ENCODE assay signal across 8 cellular contexts in genomic region chr11:8913961-8914660, GRCh38. TPM values are rescaled to one million over a fixed set of nuclear protein-coding genes. Genes with fewer than 3 reads are reported as not detected.
DNase-seq lines count a peak whose midpoint lies in the region; ATAC-seq, FAIRE-seq and TF ChIP-seq lines count a peak whose summit lies in the region.

No MANE protein-coding gene starts in this region.

- no peaks in the 10 kb centered on the region; a peak in 1 of 4 replicates for H3K27me3 ChIP-seq in GM12878 (replicated peaks in 1 of 2; ENCODE audit: control insufficient read depth in 2 of 2, insufficient read depth in 2 of 2, low read length in 1 of 2)

- H3K4me2 ChIP-seq in GM12878 (ENCODE audit: control insufficient read depth, insufficient read depth) = peak overlapping the region; percentile 91

- SMC1A ChIA-PET in GM12878 (lab: Charles Lee; ENCODE audit: uncharacterized antibody, unreplicated experiment) = interaction anchor here (0.8 to 2.8 kb wide), 9 partner anchors 23 to 216 kb away, joined by 3 to 77 read pairs (median 3); partner anchors contain the start of gene ASCL3

- CTCF ChIA-PET in GM12878 (lab: Yijun Ruan, JAX) = interaction anchor here (0.6 to 6.9 kb wide), 27 partner anchors 9 to 1395 kb away, joined by 3 to 196 read pairs (median 4); partner anchors contain the start of genes ASCL3, TMEM9B and ZNF143

- peak overlapping the region; percentile 43 for H3K27ac ChIP-seq in GM12878 (ENCODE audit: control insufficient read depth, insufficient read depth)

- ATAC-seq in GM12878 (peak; percentile 50), HG03045 (IDR thresholded peaks at IDR 0.05; ENCODE audit: unreplicated experiment) (no peak), HG03432 (IDR thresholded peaks at IDR 0.05; ENCODE audit: unreplicated experiment) (no peak)

- peaks cover 0 to 19% of the 10 kb centered on the region in 2 experiments; a peak in 3 of 4 replicates for H3K36me3 ChIP-seq in GM12878 (ENCODE audit: control insufficient read depth in 2 of 2, insufficient read depth in 2 of 2, low read length in 1 of 2)

- H4K20me1 ChIP-seq in GM12878 (ENCODE audit: control insufficient read depth, insufficient read depth) = no peaks in the 10 kb centered on the region

- RAD21 ChIA-PET in GM12878 (lab: Charles Lee; ENCODE audit: unreplicated experiment) = interaction anchor here (0.7 to 5.8 kb wide), 9 partner anchors 25 to 593 kb away, joined by 3 to 97 read pairs (median 4); a partner anchor contains a TSS

- TF ChIP-seq POLR2A in GM12878 (IDR thresholded peaks at IDR 0.05; ENCODE audit: low read depth, low read length) = no peak

- H3K4me3 ChIP-seq in Jurkat, Clone E6-1 (ENCODE audit: low read length) = no peak overlapping the region
- H3K4me3 ChIP-seq in GM12878 = peak overlapping the region; percentile 23; the same call in 1 of the 2 replicates

- no peaks in the 10 kb centered on the region for H3K9me3 ChIP-seq in GM12878 (replicated peaks; ENCODE audit: control insufficient read depth, insufficient read depth, low read length)

- peak; percentile 84 for TF ChIP-seq RAD21 in GM12878 (IDR thresholded peaks at IDR 0.05; ENCODE audit: insufficient read depth, low read depth, low read length)

- no peak for FAIRE-seq in GM12878 (lab: Jason Lieb, UNC)

- peak overlapping the region; percentile 49 for H3K9ac ChIP-seq in GM12878 (ENCODE audit: control insufficient read depth, insufficient read depth, low read length)

- H2AFZ ChIP-seq in GM12878 (ENCODE audit: control insufficient read depth, low read depth, low read length) = peak overlapping the region; percentile 82

- POLR2A ChIA-PET in GM12878 (lab: Charles Lee) = interaction anchor here (1.0 kb wide), 1 partner anchor 46 kb away, joined by 5 read pairs; no protein-coding TSS in a partner anchor

- TF ChIP-seq EP300 in GM12878 (IDR thresholded peaks at IDR 0.05; ENCODE audit: borderline replicate concordance in 1 of 2, control insufficient read depth in 1 of 2, low read depth in 2 of 2, low read length in 2 of 2) = no peak

- peaks cover 16% of the 10 kb centered on the region for H3K4me1 ChIP-seq in GM12878 (ENCODE audit: control insufficient read depth, insufficient read depth, low read length)

- BruUV-seq in GM12878 (replicated peaks; lab: Mats Ljungman, UMichigan) = TSS peak; percentile 15

- peaks cover 8% of the 10 kb centered on the region for H3K79me2 ChIP-seq in GM12878 (ENCODE audit: control insufficient read depth, insufficient read depth, low read length)

- WGBS in GM12878 (ENCODE audit: insufficient coverage, insufficient replicate concordance, low lambda C conversion rate, missing lambda C conversion rate) = 2% methylated on average over 9 of the region's 9 CpGs

- peak; percentile 42 for DNase-seq in Daoy (ENCODE audit: low read depth)
- peak; percentile 42 for DNase-seq in Jurkat, Clone E6-1 (ENCODE audit: low read depth, low spot score)
- peak in 3 of 5 donors; percentile 23 to 39 (median 24) for DNase-seq in T-helper 1 cell
- DNase-seq in GM12878 (ENCODE audit: low read depth, low spot score) = no peak
- peak; percentile 38 for DNase-seq in kidney tubule cell (ENCODE audit: low spot score)
- peak; percentile 14 for DNase-seq in stimulated activated CD8-positive, alpha-beta memory T cell treated with anti-CD3 and anti-CD28 coated beads, Interleukin-12 subunit alpha, Interleukin-12 subunit beta, amount 100 ng/mL, for 1 hour (ENCODE audit: low read depth)

- in situ Hi-C loops in GM12878 (cut with MboI) = no loop called here

- TF ChIP-seq CTCF in GM12878 (IDR thresholded peaks at IDR 0.05 in 2 of 3, conservative IDR thresholded peaks at IDR 0.05 in 1 of 3; ENCODE audit: control insufficient read depth in 2 of 3, extremely low read depth in 1 of 3, insufficient read depth in 1 of 3, low read depth in 3 of 3, low read length in 3 of 3) = peak; percentile 80 to 83 (median 83)

- intact Hi-C loops in GM12878 (cut with micrococcal nuclease; ENCODE audit: unreplicated experiment) = loop anchor here (1.0 to 5.0 kb wide), 4 partner anchors 45 to 227 kb away; no protein-coding TSS in a partner anchor

RNA-seq across cellular contexts. Expression of gene AKIP1, which starts 3.1 kb away (rescaled TPM):
- total RNA-seq in Daoy (2014; rRNA removed; shearing (Covaris generic)) = 31.6 and 40.3 TPM in 2 replicates
- polyA plus RNA-seq in Jurkat, Clone E6-1 (2012; ENCODE audit: insufficient read depth, insufficient read length) = 38.8 TPM
- 12.3 and 18.0 TPM in 2 replicates for total RNA-seq in GM12878 (2013; cell fraction: nucleolus; rRNA removed)
- 31.7 and 36.5 TPM in 2 replicates for total RNA-seq in GM12878 (2014; rRNA removed)
- total RNA-seq in GM12878 (2014; rRNA removed; fragmentation: Illumina TruSeq; extraction: Trizol) = 21.5 and 23.3 TPM in 2 replicates
- 27.1 and 30.4 TPM in 2 replicates for total RNA-seq in GM12878 (2021)
- 12.8 TPM for polyA plus RNA-seq in GM12878 (2011; ENCODE audit: low read depth)
- 30.7 and 33.1 TPM in 2 replicates for polyA plus RNA-seq in GM12878 (2011; rRNA removed)
- polyA plus RNA-seq in GM12878 (2011; cell fraction: cytosol; rRNA removed) = 29.6 and 30.8 TPM in 2 replicates
- polyA plus RNA-seq in GM12878 (2011; cell fraction: nucleus; rRNA removed) = 10.6 and 12.4 TPM in 2 replicates
- polyA plus RNA-seq in GM12878 (2012) = 16.5 and 19.9 TPM in 2 replicates
- polyA plus RNA-seq in GM12878 (2014; fragmentation: Illumina TruSeq; extraction: Trizol) = 22.1 and 30.6 TPM in 2 replicates
- polyA plus RNA-seq in GM12878 (2014; fragmentation: Nextera tagmentation; extraction: Ambion mirVana) = 10 to 100 TPM in 1 of 2 experiments, 1 to 10 TPM in 1; 5.1 to 14.7 TPM
- polyA plus RNA-seq in GM12878 (2014; rRNA removed) = 32.0 and 36.2 TPM in 2 replicates
- polyA plus RNA-seq in GM12878 (2016; fragmentation: Nextera tagmentation; extraction: Ambion mirVana) = 10 to 100 TPM; 38.0 to 38.9 TPM
- polyA minus RNA-seq in GM12878 (2011; rRNA and poly(A)+ RNA removed) = 8.7 and 9.1 TPM in 2 replicates
- polyA minus RNA-seq in GM12878 (2011; cell fraction: cytosol; rRNA and poly(A)+ RNA removed) = 10.3 and 15.2 TPM in 2 replicates
- 3.6 and 6.6 TPM in 2 replicates for polyA minus RNA-seq in GM12878 (2011; cell fraction: nucleus; rRNA and poly(A)+ RNA removed)

RNA-seq across cellular contexts. Expression of gene C11orf16, which starts 18.6 kb away (rescaled TPM):
- not detected in 2 replicates for total RNA-seq in Daoy (2014; rRNA removed; shearing (Covaris generic))
- 1.7 TPM for polyA plus RNA-seq in Jurkat, Clone E6-1 (2012; ENCODE audit: insufficient read depth, insufficient read length)
- total RNA-seq in GM12878 (2013; cell fraction: nucleolus; rRNA removed) = not detected in 2 replicates
- total RNA-seq in GM12878 (2014; rRNA removed) = not detected in 2 replicates
- total RNA-seq in GM12878 (2014; rRNA removed; fragmentation: Illumina TruSeq; extraction: Trizol) = not detected in 2 replicates
- not detected in 2 replicates for total RNA-seq in GM12878 (2021)
- polyA plus RNA-seq in GM12878 (2011; ENCODE audit: low read depth) = not detected
- not detected in 2 replicates for polyA plus RNA-seq in GM12878 (2011; rRNA removed)
- not detected in 2 replicates for polyA plus RNA-seq in GM12878 (2011; cell fraction: cytosol; rRNA removed)
- not detected in 2 replicates for polyA plus RNA-seq in GM12878 (2011; cell fraction: nucleus; rRNA removed)
- not detected in 2 replicates for polyA plus RNA-seq in GM12878 (2012)
- polyA plus RNA-seq in GM12878 (2014; fragmentation: Illumina TruSeq; extraction: Trizol) = not detected in 2 replicates
- polyA plus RNA-seq in GM12878 (2014; fragmentation: Nextera tagmentation; extraction: Ambion mirVana) = under 1 TPM in 1 of 2 experiments, not detected in 1; 0.05 TPM
- not detected in 2 replicates for polyA plus RNA-seq in GM12878 (2014; rRNA removed)
- under 1 TPM; 0.32 to 0.39 TPM for polyA plus RNA-seq in GM12878 (2016; fragmentation: Nextera tagmentation; extraction: Ambion mirVana)
- not detected in 2 replicates for polyA minus RNA-seq in GM12878 (2011; rRNA and poly(A)+ RNA removed)
- not detected in 2 replicates for polyA minus RNA-seq in GM12878 (2011; cell fraction: cytosol; rRNA and poly(A)+ RNA removed)
- not detected in 2 replicates for polyA minus RNA-seq in GM12878 (2011; cell fraction: nucleus; rRNA and poly(A)+ RNA removed)

RNA-seq across cellular contexts. Expression of gene ASCL3, which starts 28.7 kb away (rescaled TPM):
- total RNA-seq in Daoy (2014; rRNA removed; shearing (Covaris generic)) = not detected in 2 replicates
- polyA plus RNA-seq in Jurkat, Clone E6-1 (2012; ENCODE audit: insufficient read depth, insufficient read length) = not detected
- not detected in 2 replicates for total RNA-seq in GM12878 (2013; cell fraction: nucleolus; rRNA removed)
- total RNA-seq in GM12878 (2014; rRNA removed) (not detected in 2 replicates), GM12878 (2014; rRNA removed; fragmentation: Illumina TruSeq; extraction: Trizol) (not detected in 2 replicates), GM12878 (2021) (not detected in 2 replicates)
- not detected for polyA plus RNA-seq in GM12878 (2011; ENCODE audit: low read depth)
- polyA plus RNA-seq in GM12878 (2011; rRNA removed) (not detected in 2 replicates), GM12878 (2014; fragmentation: Illumina TruSeq; extraction: Trizol) (not detected in 2 replicates), GM12878 (2014; fragmentation: Nextera tagmentation; extraction: Ambion mirVana) (not detected), GM12878 (2014; rRNA removed) (not detected in 2 replicates), GM12878 (2016; fragmentation: Nextera tagmentation; extraction: Ambion mirVana) (not detected)
- not detected in 2 replicates for polyA plus RNA-seq in GM12878 (2011; cell fraction: cytosol; rRNA removed)
- polyA plus RNA-seq in GM12878 (2011; cell fraction: nucleus; rRNA removed) = not detected in 2 replicates
- not detected in 2 replicates for polyA plus RNA-seq in GM12878 (2012)
- not detected in 2 replicates for polyA minus RNA-seq in GM12878 (2011; rRNA and poly(A)+ RNA removed)
- polyA minus RNA-seq in GM12878 (2011; cell fraction: cytosol; rRNA and poly(A)+ RNA removed) = not detected in 2 replicates
- not detected in 2 replicates for polyA minus RNA-seq in GM12878 (2011; cell fraction: nucleus; rRNA and poly(A)+ RNA removed)

RNA-seq across cellular contexts. Expression of gene TMEM9B, which starts 50.1 kb away (rescaled TPM):
- total RNA-seq in Daoy (2014; rRNA removed; shearing (Covaris generic)) = 37.9 and 40.9 TPM in 2 replicates
- polyA plus RNA-seq in Jurkat, Clone E6-1 (2012; ENCODE audit: insufficient read depth, insufficient read length) = 18.5 TPM
- total RNA-seq in GM12878 (2013; cell fraction: nucleolus; rRNA removed) = 25.6 and 28.7 TPM in 2 replicates
- 31.2 and 33.8 TPM in 2 replicates for total RNA-seq in GM12878 (2014; rRNA removed)
- 28.1 and 28.7 TPM in 2 replicates for total RNA-seq in GM12878 (2014; rRNA removed; fragmentation: Illumina TruSeq; extraction: Trizol)
- 20.8 and 23.1 TPM in 2 replicates for total RNA-seq in GM12878 (2021)
- polyA plus RNA-seq in GM12878 (2011; ENCODE audit: low read depth) = 20.5 TPM
- polyA plus RNA-seq in GM12878 (2011; rRNA removed) = 43.6 and 55.7 TPM in 2 replicates
- 20.3 and 22.4 TPM in 2 replicates for polyA plus RNA-seq in GM12878 (2011; cell fraction: cytosol; rRNA removed)
- polyA plus RNA-seq in GM12878 (2011; cell fraction: nucleus; rRNA removed) = 11.0 TPM in 2 replicates
- polyA plus RNA-seq in GM12878 (2012) = 21.4 and 32.5 TPM in 2 replicates
- polyA plus RNA-seq in GM12878 (2014; fragmentation: Illumina TruSeq; extraction: Trizol) = 33.2 and 41.0 TPM in 2 replicates
- polyA plus RNA-seq in GM12878 (2014; fragmentation: Nextera tagmentation; extraction: Ambion mirVana) = 10 to 100 TPM; 11.5 to 16.6 TPM
- polyA plus RNA-seq in GM12878 (2014; rRNA removed) = 24.3 and 26.4 TPM in 2 replicates
- polyA plus RNA-seq in GM12878 (2016; fragmentation: Nextera tagmentation; extraction: Ambion mirVana) = 10 to 100 TPM; 48.0 to 54.0 TPM
- 19.4 and 23.4 TPM in 2 replicates for polyA minus RNA-seq in GM12878 (2011; rRNA and poly(A)+ RNA removed)
- polyA minus RNA-seq in GM12878 (2011; cell fraction: cytosol; rRNA and poly(A)+ RNA removed) = 5.9 and 8.7 TPM in 2 replicates
- 5.4 and 9.4 TPM in 2 replicates for polyA minus RNA-seq in GM12878 (2011; cell fraction: nucleus; rRNA and poly(A)+ RNA removed)
